ENCODE assay signal across 2 cellular contexts in the genomic region with DNA sequence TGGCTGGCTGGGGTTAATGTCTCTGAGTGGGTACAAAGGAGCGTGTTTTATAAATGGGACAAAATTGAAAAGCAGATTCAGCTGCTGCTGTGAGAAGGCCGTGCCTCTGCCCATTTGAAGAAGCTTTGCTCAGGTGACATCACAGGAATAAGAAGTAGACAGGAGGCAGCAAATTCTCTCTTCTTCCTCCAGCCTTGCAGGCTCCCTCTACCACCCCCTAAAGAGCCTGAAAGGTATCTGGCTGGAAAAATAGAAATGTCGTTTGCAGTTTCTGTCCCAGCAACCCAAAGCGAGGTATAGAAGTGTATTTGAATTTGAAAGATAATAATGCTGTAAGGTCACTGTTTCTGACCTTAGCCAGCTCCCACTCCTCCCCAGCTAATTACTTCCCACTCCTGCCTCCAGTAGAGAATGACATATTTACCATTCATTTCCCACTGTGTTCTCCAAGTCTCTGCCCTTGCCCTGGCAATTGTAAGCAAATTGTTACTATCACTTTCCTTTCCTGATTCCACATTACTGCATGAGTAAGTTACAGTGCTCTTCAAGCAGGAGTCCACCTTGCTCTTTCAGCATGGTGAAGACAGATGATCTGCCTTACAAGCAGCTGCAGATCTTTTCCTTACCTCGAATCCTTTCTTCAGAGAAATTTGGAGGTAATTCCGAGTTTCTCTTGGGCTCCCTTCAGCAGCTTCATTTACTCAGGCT.
TF ChIP-seq lines count a peak whose summit lies in the region.

No MANE protein-coding gene starts in this region.

TF ChIP-seq in IMR-90, 13 proteins besides CTCF, POLR2A, EP300 and RAD21:
- TF ChIP-seq CHD1 (IDR thresholded peaks at IDR 0.05; ENCODE audit: low read depth, low read length), result no peak
- no peak for TF ChIP-seq SMC3 (IDR thresholded peaks at IDR 0.05; ENCODE audit: low read depth, low read length)
- no peak for TF ChIP-seq BHLHE40 (IDR thresholded peaks at IDR 0.05; ENCODE audit: low read depth, low read length)
- no peak for TF ChIP-seq MXI1 (IDR thresholded peaks at IDR 0.05; ENCODE audit: borderline replicate concordance, low read depth, low read length)
- TF ChIP-seq FOS (IDR thresholded peaks at IDR 0.05; ENCODE audit: low read depth, low read length), result no peak
- no peak for TF ChIP-seq RCOR1 (IDR thresholded peaks at IDR 0.05; ENCODE audit: insufficient replicate concordance, low read length)
- TF ChIP-seq NFE2L2 (IDR thresholded peaks at IDR 0.05; ENCODE audit: low read depth, low read length), result no peak

TF ChIP-seq in endothelial cell of umbilical vein, 7 proteins besides CTCF, POLR2A, EP300 and RAD21:
- TF ChIP-seq POLR2AphosphoS5 (IDR thresholded peaks at IDR 0.05; ENCODE audit: insufficient read depth, low read depth, low read length) (no peak), EZH2 (IDR thresholded peaks at IDR 0.05; ENCODE audit: borderline replicate concordance, low read depth, low read length, severe bottlenecking) (no peak), MYC (IDR thresholded peaks at IDR 0.05; ENCODE audit: low read depth, low read length) (no peak), FOS (IDR thresholded peaks at IDR 0.05; ENCODE audit: borderline replicate concordance, insufficient read depth, low read length) (no peak), GATA2 (IDR thresholded peaks at IDR 0.05; ENCODE audit: insufficient read depth, insufficient read length, low read depth, low read length) (no peak), JUN (IDR thresholded peaks at IDR 0.05; ENCODE audit: borderline replicate concordance, insufficient read depth, insufficient read length, low read depth) (no peak)
- TF ChIP-seq, protein P1, sequence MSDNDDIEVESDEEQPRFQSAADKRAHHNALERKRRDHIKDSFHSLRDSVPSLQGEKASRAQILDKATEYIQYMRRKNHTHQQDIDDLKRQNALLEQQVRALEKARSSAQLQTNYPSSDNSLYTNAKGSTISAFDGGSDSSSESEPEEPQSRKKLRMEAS (IDR thresholded peaks at IDR 0.05; ENCODE audit: insufficient read depth, insufficient read length), result no peak
